In the genomic region with DNA sequence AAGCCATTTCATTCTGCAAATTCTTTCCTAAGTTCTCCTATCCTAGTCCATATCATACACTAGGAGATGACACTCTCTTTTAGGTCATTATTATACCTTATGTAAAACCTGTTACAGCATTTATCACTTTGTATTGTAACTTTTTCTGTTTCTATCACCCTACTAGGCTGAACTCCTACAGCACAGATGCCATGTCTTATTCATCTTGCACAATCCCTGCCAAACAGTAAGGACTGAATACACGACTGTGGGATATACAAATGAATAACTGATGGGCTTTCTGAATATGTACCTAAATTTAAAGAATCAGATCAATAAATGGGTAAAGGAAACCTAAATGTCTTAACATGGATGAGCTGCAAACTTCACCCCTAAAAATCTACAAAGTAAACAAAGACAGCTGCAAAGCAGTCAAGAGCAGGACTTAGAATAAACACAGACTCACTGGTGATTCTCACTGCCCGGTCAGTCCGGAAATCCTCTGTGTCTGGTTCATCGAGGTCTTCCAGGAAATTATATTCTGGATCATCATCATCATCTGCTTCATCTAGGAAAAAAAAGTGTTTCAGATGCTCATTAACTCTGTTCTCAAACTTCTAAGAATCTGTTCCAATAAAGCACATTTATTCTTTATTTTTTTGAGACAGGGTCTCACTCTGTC, we compare ENCODE assay signal across 21 cellular contexts.
A peak's percentile ranks its signal among the peaks of the same experiment; 100 is the strongest.
DNase-seq lines count a peak whose midpoint lies in the region; ATAC-seq and TF ChIP-seq lines count a peak whose summit lies in the region.
"Had no signal": no experiment of that assay in that cellular context is flagged by ENCODE, and none has a peak within 500 bp of the region (broad histone marks: within the 10 kb centered on the region; RNA-seq: fewer than 3 reads in every experiment).

No MANE protein-coding gene starts in this region.

- no peak overlapping the region for H3K4me3 Mint-ChIP-seq in chondrocyte (ENCODE audit: unreplicated experiment)
- H3K4me3 Mint-ChIP-seq: activated T-cell treated with anti-CD3 and anti-CD28 coated beads, Interleukin-2, amount 50 U/mL, for 24 hours; CD4-positive, alpha-beta memory T cell had no signal

- DNase-seq in DMS53 (lab: John Stamatoyannopoulos, UW) (peak; percentile 80), HT1080 (ENCODE audit: low read depth) (peak; percentile 12), chondrocyte (ENCODE audit: low spot score) (no peak), mucosa of descending colon (peak in 1 of 3 donors; percentile 14), amniotic stem cell (lab: John Stamatoyannopoulos, UW) (no peak), KG1 (lab: John Stamatoyannopoulos, UW) (no peak)
- DNase-seq: activated CD4-positive, CD25-positive, alpha-beta regulatory T cell treated with anti-CD3 and anti-CD28 coated beads, Interleukin-2, amount 50 U/mL, for 72 hours; activated naive CD4-positive, alpha-beta T cell treated with anti-CD3 and anti-CD28 coated beads, Interleukin-2, amount 50 U/mL, for 16 hours; activated T-cell treated with anti-CD3 and anti-CD28 coated beads, Interleukin-2, amount 50 U/mL, for 24 hours; CD4-positive, alpha-beta memory T cell; DMS79 treated with DMSO at 0.1 percent for 48 hours; midbrain; NCI-H1048; NCI-H187; NCI-H82; PC-3; posterior cingulate gyrus; SIG-M5 had no signal

- intact Hi-C loops in mucosa of descending colon (cut with DNase I, micrococcal nuclease), result no loop called here

- no peaks in the 10 kb centered on the region for H3K36me3 ChIP-seq in mucosa of descending colon (ENCODE audit: low read depth)

- H3K36me3 Mint-ChIP-seq in chondrocyte (ENCODE audit: low read depth), result peaks cover 19% of the 10 kb centered on the region

- H3K4me3 ChIP-seq in mucosa of descending colon, result no peak overlapping the region
- H3K4me3 ChIP-seq: thoracic aorta had no signal

- H3K4me1 Mint-ChIP-seq in chondrocyte (ENCODE audit: low read depth), result peaks cover 8% of the 10 kb centered on the region
- H3K4me1 Mint-ChIP-seq: CD4-positive, alpha-beta memory T cell had no signal

- no peak for TF ChIP-seq CTCF in chondrocyte (IDR thresholded peaks at IDR 0.05)
- TF ChIP-seq CTCF in mucosa of descending colon (IDR thresholded peaks at IDR 0.05), result no peak

- H3K9me3 ChIP-seq in mucosa of descending colon, result no peaks in the 10 kb centered on the region
- H3K9me3 ChIP-seq: thoracic aorta had no signal

- no peaks in the 10 kb centered on the region for H3K9me3 Mint-ChIP-seq in chondrocyte (ENCODE audit: low read depth)
- H3K9me3 Mint-ChIP-seq: activated T-cell treated with anti-CD3 and anti-CD28 coated beads, Interleukin-2, amount 50 U/mL, for 24 hours; CD4-positive, alpha-beta memory T cell had no signal

- peaks cover 3% of the 10 kb centered on the region for H3K4me1 ChIP-seq in mucosa of descending colon (ENCODE audit: low read depth)

- peak overlapping the region; percentile 54 for H3K27ac Mint-ChIP-seq in chondrocyte (ENCODE audit: unreplicated experiment)
- H3K27ac Mint-ChIP-seq: activated T-cell treated with anti-CD3 and anti-CD28 coated beads, Interleukin-2, amount 50 U/mL, for 24 hours had no signal

- H3K27me3 Mint-ChIP-seq in chondrocyte (ENCODE audit: low read depth), result no peaks in the 10 kb centered on the region
- H3K27me3 Mint-ChIP-seq: activated T-cell treated with anti-CD3 and anti-CD28 coated beads, Interleukin-2, amount 50 U/mL, for 24 hours; CD4-positive, alpha-beta memory T cell had no signal

- ATAC-seq in mucosa of descending colon, result peak; percentile 36
- ATAC-seq in GM19035 (IDR thresholded peaks at IDR 0.05; ENCODE audit: unreplicated experiment), result no peak
- ATAC-seq: left lobe of liver, PC-3 had no signal

Comparison
In these comparisons a context has a peak if more than half of its experiments do, and no peak if none do; other contexts are left out.
1. DNase-seq: peak in DMS53 (single experiment) and HT1080 (single experiment); none in chondrocyte (single experiment), amniotic stem cell (single experiment) and KG1 (single experiment).